In the genomic region with DNA sequence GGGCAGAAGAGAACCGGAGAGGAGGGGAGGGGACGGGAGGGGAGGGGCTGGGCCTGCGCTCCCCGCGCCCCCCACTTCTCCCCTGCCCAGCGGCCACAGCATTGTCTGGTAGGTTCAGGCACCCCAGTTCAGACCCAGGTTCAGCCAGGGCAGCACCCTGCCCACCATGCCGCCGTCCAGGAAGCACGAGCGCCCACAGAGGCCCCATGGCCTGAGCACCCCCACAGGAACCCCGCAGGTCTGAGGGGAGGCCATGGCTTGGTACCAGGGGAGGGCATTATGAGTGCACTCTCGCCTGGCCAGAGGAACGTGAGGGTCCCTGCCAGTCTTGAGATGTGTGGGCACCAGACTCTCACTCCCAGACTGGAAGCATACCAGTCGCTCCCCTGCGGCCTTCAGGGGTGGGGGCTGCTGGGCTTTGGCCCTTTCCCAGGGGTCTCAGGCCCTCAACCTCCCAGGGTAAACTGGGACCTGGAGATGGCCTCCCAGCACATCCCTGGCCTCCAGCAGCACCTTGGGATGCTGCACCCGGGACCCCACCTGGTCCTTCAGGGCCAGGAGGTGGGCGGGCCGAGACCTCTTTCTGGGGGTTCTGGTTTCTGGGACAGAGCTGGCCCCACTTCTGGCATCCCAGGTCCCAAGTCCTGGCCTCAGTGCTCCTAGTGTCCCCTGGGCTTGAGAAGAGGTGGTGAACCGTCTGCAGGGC, we compare ENCODE assay signal across 9 cellular contexts. TPM values are rescaled to one million over a fixed set of nuclear protein-coding genes. Genes with fewer than 3 reads are reported as not detected.
A peak's percentile ranks its signal among the peaks of the same experiment; 100 is the strongest.
DNase-seq lines count a peak whose midpoint lies in the region; ATAC-seq and TF ChIP-seq lines count a peak whose summit lies in the region.
"Had no signal": no experiment of that assay in that cellular context is flagged by ENCODE, and none has a peak within 500 bp of the region (broad histone marks: within the 10 kb centered on the region; RNA-seq: fewer than 3 reads in every experiment).

No MANE protein-coding gene starts in this region.

- CTCF ChIA-PET in HEK293 (lab: Yijun Ruan, JAX) = interaction anchor here (0.8 to 1.1 kb wide), 3 partner anchors 32 to 66 kb away, joined by 3 to 4 read pairs (median 3); no protein-coding TSS in a partner anchor

- peak overlapping the region; percentile 56 to 62 for H3K4me3 Mint-ChIP-seq in stimulated activated naive B cell treated with anti-CD40 and anti-IgM and Interleukin-4, amounts not matched to agents 10 μg/mL and 1 μg/mL and 100 μg/mL, for 72 hours

- no peaks in the 10 kb centered on the region for H3K9me3 Mint-ChIP-seq in stimulated activated naive B cell treated with anti-CD40 and anti-IgM and Interleukin-4, amounts not matched to agents 10 μg/mL and 1 μg/mL and 100 μg/mL, for 72 hours
- H3K9me3 Mint-ChIP-seq: activated naive CD8-positive, alpha-beta T cell treated with anti-CD3 and anti-CD28 coated beads, Interleukin-2, amount 10 ng/mL, durations not matched to agents 7 days and 5 days had no signal

- peak overlapping the region; percentile 15 for H3K27ac Mint-ChIP-seq in stimulated activated naive B cell treated with anti-CD40 and anti-IgM and Interleukin-4, amounts not matched to agents 10 μg/mL and 1 μg/mL and 100 μg/mL, for 72 hours

- POLR2A ChIA-PET in HEK293 (lab: Yijun Ruan, JAX) = interaction anchor here (0.6 to 4.7 kb wide), 16 partner anchors 8 to 346 kb away, joined by 3 to 37 read pairs (median 6); a partner anchor contains a TSS

- peak overlapping the region; percentile 54 for H3K9ac ChIP-seq in adipocyte (ENCODE audit: low read length)

- no peaks in the 10 kb centered on the region for H3K36me3 Mint-ChIP-seq in stimulated activated naive B cell treated with anti-CD40 and anti-IgM and Interleukin-4, amounts not matched to agents 10 μg/mL and 1 μg/mL and 100 μg/mL, for 72 hours
- H3K36me3 Mint-ChIP-seq: activated naive CD8-positive, alpha-beta T cell treated with anti-CD3 and anti-CD28 coated beads, Interleukin-2, amount 10 ng/mL, durations not matched to agents 7 days and 5 days had no signal

- TF ChIP-seq CTCF in HEK293 (tag by site-specific recombination; IDR thresholded peaks at IDR 0.05) (no peak), right lobe of liver (IDR thresholded peaks at IDR 0.05) (no peak)

- no peaks in the 10 kb centered on the region for H3K27me3 ChIP-seq in adipocyte (replicated peaks; ENCODE audit: control insufficient read depth, insufficient read depth, low read length)
- no peaks in the 10 kb centered on the region for H3K27me3 ChIP-seq in right lobe of liver

- ATAC-seq in right lobe of liver = no peak
- no peak for ATAC-seq in stimulated activated naive B cell treated with anti-CD40 and anti-IgM and Interleukin-4, amounts not matched to agents 10 μg/mL and 1 μg/mL and 100 μg/mL, for 72 hours (replicated peaks)
- no peak for ATAC-seq in HG02870 (IDR thresholded peaks at IDR 0.05; ENCODE audit: unreplicated experiment)
- ATAC-seq in HG02938 (IDR thresholded peaks at IDR 0.05; ENCODE audit: unreplicated experiment) = no peak

- intact Hi-C loops in right lobe of liver (cut with DNase I) = no loop called here

- H3K4me1 ChIP-seq in HEK293 (ENCODE audit: control insufficient read depth, insufficient read depth, low read length) = peaks cover 21% of the 10 kb centered on the region
- H3K4me1 ChIP-seq in adipocyte (ENCODE audit: control insufficient read depth, insufficient read depth, low read length) = peaks cover 36% of the 10 kb centered on the region
- H3K4me1 ChIP-seq in right lobe of liver = peaks cover 0 to 28% (median 12%) of the 10 kb centered on the region in 4 donors

- peak; percentile 23 for DNase-seq in adipocyte (ENCODE audit: low read depth)
- peak in 2 of 3 donors; percentile 42 to 60 for DNase-seq in right lobe of liver
- DNase-seq in stimulated activated naive B cell treated with anti-CD40 and anti-IgM and Interleukin-4, amounts not matched to agents 10 μg/mL and 1 μg/mL and 100 μg/mL, for 72 hours = no peak
- DNase-seq in ecto neural progenitor cell (ENCODE audit: low spot score) = no peak
- no peak for DNase-seq in NCI-H524 treated with DMSO at 0.1 percent for 48 hours (lab: John Stamatoyannopoulos, UW)

- H3K36me3 ChIP-seq in HEK293 (ENCODE audit: control insufficient read depth in 2 of 2, insufficient read depth in 1 of 2, low read length in 2 of 2) (peaks cover 0 to 22% of the 10 kb centered on the region in 2 experiments; a peak in 1 of 3 replicates), adipocyte (ENCODE audit: control insufficient read depth, insufficient read depth, low read length, severe bottlenecking) (no peaks in the 10 kb centered on the region), right lobe of liver (no peaks in the 10 kb centered on the region)

- peaks cover 42 to 52% of the 10 kb centered on the region in 2 donors for H3K4me1 Mint-ChIP-seq in stimulated activated naive B cell treated with anti-CD40 and anti-IgM and Interleukin-4, amounts not matched to agents 10 μg/mL and 1 μg/mL and 100 μg/mL, for 72 hours

- no peak for TF ChIP-seq POLR2A in right lobe of liver (IDR thresholded peaks at IDR 0.05)

- H3K27me3 Mint-ChIP-seq in stimulated activated naive B cell treated with anti-CD40 and anti-IgM and Interleukin-4, amounts not matched to agents 10 μg/mL and 1 μg/mL and 100 μg/mL, for 72 hours = peaks cover 0 to 19% of the 10 kb centered on the region in 2 donors

- no peak overlapping the region for H3K4me3 ChIP-seq in HEK293 (ENCODE audit: low read depth, low read length)
- peak overlapping the region; percentile 29 for H3K4me3 ChIP-seq in adipocyte (ENCODE audit: low read length)
- no peak overlapping the region for H3K4me3 ChIP-seq in right lobe of liver

- H3K9me3 ChIP-seq in HEK293 (ENCODE audit: control insufficient read depth, insufficient read depth, low read depth, low read length) = no peaks in the 10 kb centered on the region
- H3K9me3 ChIP-seq in adipocyte (ENCODE audit: control insufficient read depth, low read length) = no peaks in the 10 kb centered on the region
- H3K9me3 ChIP-seq in right lobe of liver = no peaks in the 10 kb centered on the region

- WGBS in right lobe of liver (ENCODE audit: insufficient coverage, low coverage, low lambda C conversion rate, missing lambda C conversion rate) = 7% methylated on average over 2 of the region's 19 CpGs

- H3K27ac ChIP-seq in HEK293 (ENCODE audit: extremely low read depth, low read depth, low read length) = peak overlapping the region; percentile 34; the same call in 1 of the 2 replicates
- peak overlapping the region; percentile 40 to 73 (median 65) for H3K27ac ChIP-seq in right lobe of liver

TF ChIP-seq in HEK293, 187 proteins besides CTCF, POLR2A, EP300 and RAD21 (continues in another document):
- TF ChIP-seq ZNF140 (tag by site-specific recombination; IDR thresholded peaks at IDR 0.05) (no peak), GLIS1 (tag by site-specific recombination; IDR thresholded peaks at IDR 0.05) (peak; percentile 11; the same call in 1 of the 2 replicates), BCL11A (tag by site-specific recombination; IDR thresholded peaks at IDR 0.05; ENCODE audit: low read depth) (peak; percentile 55; the same call in 1 of the 2 replicates), ZNF623 (tag by site-specific recombination; IDR thresholded peaks at IDR 0.05) (no peak), GLIS2 (tag by site-specific recombination; IDR thresholded peaks at IDR 0.05) (peak; percentile 76)
- TF ChIP-seq, protein P1, sequence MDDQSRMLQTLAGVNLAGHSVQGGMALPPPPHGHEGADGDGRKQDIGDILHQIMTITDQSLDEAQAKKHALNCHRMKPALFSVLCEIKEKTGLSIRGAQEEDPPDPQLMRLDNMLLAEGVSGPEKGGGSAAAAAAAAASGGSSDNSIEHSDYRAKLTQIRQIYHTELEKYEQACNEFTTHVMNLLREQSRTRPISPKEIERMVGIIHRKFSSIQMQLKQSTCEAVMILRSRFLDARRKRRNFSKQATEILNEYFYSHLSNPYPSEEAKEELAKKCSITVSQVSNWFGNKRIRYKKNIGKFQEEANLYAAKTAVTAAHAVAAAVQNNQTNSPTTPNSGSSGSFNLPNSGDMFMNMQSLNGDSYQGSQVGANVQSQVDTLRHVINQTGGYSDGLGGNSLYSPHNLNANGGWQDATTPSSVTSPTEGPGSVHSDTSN (CRISPR knock-in tag; IDR thresholded peaks at IDR 0.05) = no peak
- TF ChIP-seq, protein P2, sequence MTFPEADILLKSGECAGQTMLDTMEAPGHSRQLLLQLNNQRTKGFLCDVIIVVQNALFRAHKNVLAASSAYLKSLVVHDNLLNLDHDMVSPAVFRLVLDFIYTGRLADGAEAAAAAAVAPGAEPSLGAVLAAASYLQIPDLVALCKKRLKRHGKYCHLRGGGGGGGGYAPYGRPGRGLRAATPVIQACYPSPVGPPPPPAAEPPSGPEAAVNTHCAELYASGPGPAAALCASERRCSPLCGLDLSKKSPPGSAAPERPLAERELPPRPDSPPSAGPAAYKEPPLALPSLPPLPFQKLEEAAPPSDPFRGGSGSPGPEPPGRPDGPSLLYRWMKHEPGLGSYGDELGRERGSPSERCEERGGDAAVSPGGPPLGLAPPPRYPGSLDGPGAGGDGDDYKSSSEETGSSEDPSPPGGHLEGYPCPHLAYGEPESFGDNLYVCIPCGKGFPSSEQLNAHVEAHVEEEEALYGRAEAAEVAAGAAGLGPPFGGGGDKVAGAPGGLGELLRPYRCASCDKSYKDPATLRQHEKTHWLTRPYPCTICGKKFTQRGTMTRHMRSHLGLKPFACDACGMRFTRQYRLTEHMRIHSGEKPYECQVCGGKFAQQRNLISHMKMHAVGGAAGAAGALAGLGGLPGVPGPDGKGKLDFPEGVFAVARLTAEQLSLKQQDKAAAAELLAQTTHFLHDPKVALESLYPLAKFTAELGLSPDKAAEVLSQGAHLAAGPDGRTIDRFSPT (tag by site-specific recombination; IDR thresholded peaks at IDR 0.05) = peak; percentile 71
- TF ChIP-seq, protein P3, sequence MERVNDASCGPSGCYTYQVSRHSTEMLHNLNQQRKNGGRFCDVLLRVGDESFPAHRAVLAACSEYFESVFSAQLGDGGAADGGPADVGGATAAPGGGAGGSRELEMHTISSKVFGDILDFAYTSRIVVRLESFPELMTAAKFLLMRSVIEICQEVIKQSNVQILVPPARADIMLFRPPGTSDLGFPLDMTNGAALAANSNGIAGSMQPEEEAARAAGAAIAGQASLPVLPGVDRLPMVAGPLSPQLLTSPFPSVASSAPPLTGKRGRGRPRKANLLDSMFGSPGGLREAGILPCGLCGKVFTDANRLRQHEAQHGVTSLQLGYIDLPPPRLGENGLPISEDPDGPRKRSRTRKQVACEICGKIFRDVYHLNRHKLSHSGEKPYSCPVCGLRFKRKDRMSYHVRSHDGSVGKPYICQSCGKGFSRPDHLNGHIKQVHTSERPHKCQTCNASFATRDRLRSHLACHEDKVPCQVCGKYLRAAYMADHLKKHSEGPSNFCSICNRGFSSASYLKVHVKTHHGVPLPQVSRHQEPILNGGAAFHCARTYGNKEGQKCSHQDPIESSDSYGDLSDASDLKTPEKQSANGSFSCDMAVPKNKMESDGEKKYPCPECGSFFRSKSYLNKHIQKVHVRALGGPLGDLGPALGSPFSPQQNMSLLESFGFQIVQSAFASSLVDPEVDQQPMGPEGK (tag by site-specific recombination; IDR thresholded peaks at IDR 0.05) = peak; percentile 61

RNA-seq across cellular contexts. Expression of a gene that starts 0.6 kb away (rescaled TPM):
- 100 to 1,000 TPM; 154 to 181 (median 161) TPM for total RNA-seq in right lobe of liver

RNA-seq across cellular contexts. Expression of a gene that starts 18.8 kb away (rescaled TPM):
- total RNA-seq in right lobe of liver = 1 to 10 TPM in 5 of 6 experiments, under 1 TPM in 1; 0.98 to 4.1 (median 1.9) TPM

RNA-seq across cellular contexts. Expression of a gene that starts 35.1 kb away (rescaled TPM):
- 10 to 100 TPM; 38.3 to 80.3 (median 54.4) TPM for total RNA-seq in right lobe of liver

RNA-seq across cellular contexts. Expression of a gene that starts 37.9 kb away (rescaled TPM):
- 1 to 10 TPM; 1.7 to 6.4 (median 2.5) TPM for total RNA-seq in right lobe of liver

RNA-seq across cellular contexts. Expression of a gene that starts 46.6 kb away (rescaled TPM):
- 1 to 10 TPM; 2.1 to 7.6 (median 3.6) TPM for total RNA-seq in right lobe of liver

Comparison
In these comparisons a context has a peak if more than half of its experiments do, and no peak if none do; other contexts are left out.
1. DNase-seq: peak in adipocyte (single experiment) and right lobe of liver (2 of 3); none in stimulated activated naive B cell treated with anti-CD40 and anti-IgM and Interleukin-4, amounts not matched to agents 10 μg/mL and 1 μg/mL and 100 μg/mL, for 72 hours (single experiment), ecto neural progenitor cell (single experiment) and NCI-H524 treated with DMSO at 0.1 percent for 48 hours (single experiment).